In the genomic region with DNA sequence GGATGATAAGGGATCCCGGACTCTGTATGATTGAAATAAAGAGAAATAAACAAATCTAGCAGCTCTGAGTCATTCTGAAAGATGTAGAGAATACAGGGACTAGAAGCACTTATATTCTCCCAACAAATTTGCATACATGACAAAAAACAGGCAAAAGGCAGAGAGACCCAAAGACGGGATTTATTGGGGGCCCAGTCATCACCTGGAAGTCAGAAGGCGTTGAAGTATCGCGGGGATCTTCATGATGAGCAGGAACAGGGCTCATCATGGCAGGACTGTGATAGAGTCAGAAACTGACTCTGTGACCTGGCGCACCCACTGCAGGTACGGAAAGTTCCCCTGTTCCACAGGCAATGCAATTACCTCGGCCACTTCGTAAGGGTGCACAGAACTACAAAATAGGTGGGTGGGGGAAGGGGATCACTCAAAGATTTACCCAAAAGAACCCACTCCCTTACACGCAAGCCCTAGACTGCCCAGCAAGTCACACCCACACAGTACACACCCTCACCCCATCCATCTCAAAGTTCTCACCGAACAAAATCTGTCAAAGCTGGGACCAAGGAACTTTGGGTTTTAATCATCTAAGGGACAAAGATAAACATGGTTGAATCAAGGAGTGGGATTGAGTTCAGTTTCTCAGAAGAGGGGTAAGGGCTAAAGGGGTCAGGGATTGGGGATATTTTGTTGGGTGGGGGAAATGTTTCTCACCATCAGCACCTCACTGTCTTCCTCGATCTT, we compare ENCODE assay signal across 8 cellular contexts. TPM values are rescaled to one million over a fixed set of nuclear protein-coding genes. Genes with fewer than 3 reads are reported as not detected.
DNase-seq lines count a peak whose midpoint lies in the region; ATAC-seq and TF ChIP-seq lines count a peak whose summit lies in the region.

No MANE protein-coding gene starts in this region.

- peak overlapping the region; percentile 88 to 97 (median 94) for H3K4me3 Mint-ChIP-seq in naive thymus-derived CD4-positive, alpha-beta T cell

- DNase-seq in Jurkat, Clone E6-1 (ENCODE audit: low read depth, low spot score): no peak
- DNase-seq in mammary epithelial cell (no peak), COLO829 (ENCODE audit: low spot score) (no peak), SHP77 treated with DMSO at 0.1 percent for 48 hours (lab: John Stamatoyannopoulos, UW) (no peak)
- DNase-seq in naive thymus-derived CD4-positive, alpha-beta T cell: peak in 2 of 9 donors; percentile 42 to 43

- H3K4me1 ChIP-seq in BLaER1 treated with 17β-estradiol and CSF1 and Interleukin-3, amounts not matched to agents 10 nM and 100 nM: peaks cover 71 to 81% (median 78%) of the 10 kb centered on the region in 10 experiments
- peaks cover 23% of the 10 kb centered on the region for H3K4me1 ChIP-seq in mammary epithelial cell (ENCODE audit: insufficient read depth, low read length)
- peaks cover 44 to 67% of the 10 kb centered on the region in 2 donors for H3K4me1 ChIP-seq in naive thymus-derived CD4-positive, alpha-beta T cell (ENCODE audit: control insufficient read depth in 2 of 2, insufficient read depth in 2 of 2, low read length in 2 of 2)

- peak overlapping the region; percentile 98 to 100 (median 99) for H3K27ac Mint-ChIP-seq in naive thymus-derived CD4-positive, alpha-beta T cell

- no TSS peak for BruUV-seq in mammary epithelial cell (replicated peaks; lab: Mats Ljungman, UMichigan)

- H4K20me1 ChIP-seq in BLaER1 treated with 17β-estradiol and CSF1 and Interleukin-3, amounts not matched to agents 10 nM and 100 nM: peaks cover 6 to 51% (median 24%) of the 10 kb centered on the region in 11 experiments; a peak in 12 of 22 replicates
- no peaks in the 10 kb centered on the region for H4K20me1 ChIP-seq in mammary epithelial cell (ENCODE audit: insufficient read depth, low read length)

- no peaks in the 10 kb centered on the region; a peak in 1 of 22 replicates for H3K27me3 ChIP-seq in BLaER1 treated with 17β-estradiol and CSF1 and Interleukin-3, amounts not matched to agents 10 nM and 100 nM
- no peaks in the 10 kb centered on the region for H3K27me3 ChIP-seq in mammary epithelial cell (ENCODE audit: insufficient read depth, low read length)
- H3K27me3 ChIP-seq in naive thymus-derived CD4-positive, alpha-beta T cell (ENCODE audit: control insufficient read depth in 2 of 2, insufficient read depth in 2 of 2, low read length in 2 of 2): no peaks in the 10 kb centered on the region

- H3K9ac ChIP-seq in BLaER1 treated with 17β-estradiol and CSF1 and Interleukin-3, amounts not matched to agents 10 nM and 100 nM: peak overlapping the region; percentile 75 to 85 (median 80)
- H3K9ac ChIP-seq in mammary epithelial cell (ENCODE audit: insufficient read depth, low read length): peak overlapping the region; percentile 91

- H3K36me3 Mint-ChIP-seq in naive thymus-derived CD4-positive, alpha-beta T cell: peaks cover 3 to 26% (median 19%) of the 10 kb centered on the region in 5 donors

- no peaks in the 10 kb centered on the region for H3K27me3 Mint-ChIP-seq in naive thymus-derived CD4-positive, alpha-beta T cell

- no peaks in the 10 kb centered on the region for H3K9me3 Mint-ChIP-seq in naive thymus-derived CD4-positive, alpha-beta T cell

- no peak for ATAC-seq in naive thymus-derived CD4-positive, alpha-beta T cell
- ATAC-seq in GM21619 (IDR thresholded peaks at IDR 0.05; ENCODE audit: unreplicated experiment) (no peak), GM21723 (IDR thresholded peaks at IDR 0.05; ENCODE audit: unreplicated experiment) (no peak)

- POLR2A ChIA-PET in naive thymus-derived CD4-positive, alpha-beta T cell (lab: Charles Lee): interaction anchor here (0.7 to 4.3 kb wide), 11 partner anchors 8 to 168 kb away, joined by 3 to 61 read pairs (median 9); a partner anchor contains a TSS

- in situ Hi-C loops in mammary epithelial cell (cut with MboI; ENCODE audit: low sequenced_read_pairs in 2 of 2): no loop called here

- H3K4me3 ChIP-seq in BLaER1 treated with 17β-estradiol and CSF1 and Interleukin-3, amounts not matched to agents 10 nM and 100 nM: peak overlapping the region; percentile 72 to 91 (median 81)
- peak overlapping the region; percentile 69 for H3K4me3 ChIP-seq in Jurkat, Clone E6-1 (ENCODE audit: low read length)
- peak overlapping the region; percentile 56 to 75 (median 73) for H3K4me3 ChIP-seq in mammary epithelial cell (replicated peaks in 1 of 3; ENCODE audit: insufficient read depth in 1 of 3, low read depth in 2 of 3, low read length in 3 of 3)
- H3K4me3 ChIP-seq in naive thymus-derived CD4-positive, alpha-beta T cell (ENCODE audit: low read length): peak overlapping the region; percentile 72

- peak overlapping the region in 8 of 11 experiments; percentile 35 to 89 (median 80); a peak in 11 of 22 replicates for H3K27ac ChIP-seq in BLaER1 treated with 17β-estradiol and CSF1 and Interleukin-3, amounts not matched to agents 10 nM and 100 nM
- H3K27ac ChIP-seq in mammary epithelial cell (ENCODE audit: insufficient read depth, low read depth, low read length): peak overlapping the region; percentile 87
- peak overlapping the region; percentile 94 for H3K27ac ChIP-seq in naive thymus-derived CD4-positive, alpha-beta T cell (ENCODE audit: low read depth, low read length)

- 43% methylated on average over 12 of the region's 12 CpGs for WGBS in mammary epithelial cell (ENCODE audit: low coverage, missing lambda C conversion rate)

- H3K4me2 ChIP-seq in BLaER1 treated with 17β-estradiol and CSF1 and Interleukin-3, amounts not matched to agents 10 nM and 100 nM: peak overlapping the region; percentile 91 to 100 (median 98)
- H3K4me2 ChIP-seq in mammary epithelial cell (ENCODE audit: insufficient read depth, low read depth, low read length): peak overlapping the region; percentile 93

- peaks cover 38 to 49% (median 42%) of the 10 kb centered on the region in 11 experiments for H3K36me3 ChIP-seq in BLaER1 treated with 17β-estradiol and CSF1 and Interleukin-3, amounts not matched to agents 10 nM and 100 nM
- peaks cover 7% of the 10 kb centered on the region for H3K36me3 ChIP-seq in mammary epithelial cell (ENCODE audit: insufficient read depth, low read length)
- H3K36me3 ChIP-seq in naive thymus-derived CD4-positive, alpha-beta T cell (ENCODE audit: control insufficient read depth in 2 of 3, insufficient read depth in 3 of 3, low read length in 3 of 3): peaks cover 5 to 41% (median 14%) of the 10 kb centered on the region in 3 experiments

- TF ChIP-seq CTCF in mammary epithelial cell (conservative IDR thresholded peaks at IDR 0.05 in 1 of 2, IDR thresholded peaks at IDR 0.05 in 1 of 2; ENCODE audit: extremely low read depth in 1 of 2, insufficient read depth in 1 of 2, low read depth in 1 of 2, low read length in 2 of 2): no peak

- H3K79me2 ChIP-seq in mammary epithelial cell (ENCODE audit: insufficient read depth, low read length): peaks cover 31% of the 10 kb centered on the region

- H3K9me3 ChIP-seq in BLaER1 treated with 17β-estradiol and CSF1 and Interleukin-3, amounts not matched to agents 10 nM and 100 nM (replicated peaks in 1 of 11): no peaks in the 10 kb centered on the region
- no peaks in the 10 kb centered on the region for H3K9me3 ChIP-seq in mammary epithelial cell (replicated peaks; ENCODE audit: insufficient read depth, low read length)
- no peaks in the 10 kb centered on the region for H3K9me3 ChIP-seq in naive thymus-derived CD4-positive, alpha-beta T cell (ENCODE audit: control insufficient read depth in 2 of 3, low read length in 3 of 3)

- dilution Hi-C loops in mammary epithelial cell (cut with HindIII; ENCODE audit: low sequenced_read_pairs): no loop called here

- CTCF ChIA-PET in mammary epithelial cell (lab: Charles Lee; ENCODE audit: low non-redundant PET): no interaction called here
- CTCF ChIA-PET in naive thymus-derived CD4-positive, alpha-beta T cell (lab: Charles Lee): interaction anchor here (1.6 kb wide), 1 partner anchor 72 kb away, joined by 5 read pairs; no protein-coding TSS in a partner anchor

- H3K4me1 Mint-ChIP-seq in naive thymus-derived CD4-positive, alpha-beta T cell: peaks cover 53 to 89% (median 77%) of the 10 kb centered on the region in 7 donors

- intact Hi-C loops in mammary epithelial cell (cut with micrococcal nuclease): loop anchor here (10.0 kb wide), 2 partner anchors 218 to 288 kb away; no protein-coding TSS in a partner anchor
- intact Hi-C loops in naive thymus-derived CD4-positive, alpha-beta T cell (cut with micrococcal nuclease): loop anchor here (10.0 kb wide), 4 partner anchors 298 to 1752 kb away; a partner anchor contains a TSS

- H2AFZ ChIP-seq in mammary epithelial cell (ENCODE audit: low read depth, low read length): no peak overlapping the region

RNA-seq across cellular contexts. Expression of a gene that starts 1.4 kb away (rescaled TPM):
- 264 TPM for polyA plus RNA-seq in Jurkat, Clone E6-1 (2012; ENCODE audit: insufficient read depth, insufficient read length)
- 100 to 1,000 TPM in 1 of 2 donors, 10 to 100 TPM in 1; 81.4 to 181 TPM for total RNA-seq in mammary epithelial cell
- polyA plus RNA-seq in mammary epithelial cell: 232 TPM
- polyA minus RNA-seq in mammary epithelial cell: 160 TPM
- total RNA-seq in naive thymus-derived CD4-positive, alpha-beta T cell: 100 to 1,000 TPM; 148 to 235 (median 158) TPM
- polyA plus RNA-seq in naive thymus-derived CD4-positive, alpha-beta T cell: 100 to 1,000 TPM; 389 to 466 TPM

RNA-seq across cellular contexts. Expression of a gene that starts 3.3 kb away (rescaled TPM):
- 30.1 TPM for polyA plus RNA-seq in Jurkat, Clone E6-1 (2012; ENCODE audit: insufficient read depth, insufficient read length)
- total RNA-seq in mammary epithelial cell: 10 to 100 TPM in 1 of 2 donors, 1 to 10 TPM in 1; 4.2 to 17.7 TPM
- 3.2 TPM for polyA plus RNA-seq in mammary epithelial cell
- polyA minus RNA-seq in mammary epithelial cell: 1.8 TPM
- total RNA-seq in naive thymus-derived CD4-positive, alpha-beta T cell: 10 to 100 TPM; 35.5 to 94.1 (median 57.9) TPM
- 1 to 10 TPM in 1 of 2 donors, under 1 TPM in 1; 0.48 to 2.3 TPM for polyA plus RNA-seq in naive thymus-derived CD4-positive, alpha-beta T cell

RNA-seq across cellular contexts. Expression of a gene that starts 5.7 kb away (rescaled TPM):
- polyA plus RNA-seq in Jurkat, Clone E6-1 (2012; ENCODE audit: insufficient read depth, insufficient read length): 48.0 TPM
- 10 to 100 TPM; 15.7 to 31.7 TPM for total RNA-seq in mammary epithelial cell
- 19.0 TPM for polyA plus RNA-seq in mammary epithelial cell
- 56.0 TPM for polyA minus RNA-seq in mammary epithelial cell
- total RNA-seq in naive thymus-derived CD4-positive, alpha-beta T cell: 100 to 1,000 TPM in 4 of 5 experiments, 10 to 100 TPM in 1; 37.8 to 356 (median 235) TPM
- 10 to 100 TPM; 58.6 to 88.3 TPM for polyA plus RNA-seq in naive thymus-derived CD4-positive, alpha-beta T cell

RNA-seq across cellular contexts. Expression of a gene that starts 24.9 kb away (rescaled TPM):
- 111 TPM for polyA plus RNA-seq in Jurkat, Clone E6-1 (2012; ENCODE audit: insufficient read depth, insufficient read length)
- total RNA-seq in mammary epithelial cell: 10 to 100 TPM in 1 of 2 donors, 1 to 10 TPM in 1; 2.8 to 36.7 TPM
- 47.5 TPM for polyA plus RNA-seq in mammary epithelial cell
- polyA minus RNA-seq in mammary epithelial cell: 45.2 TPM
- 10 to 100 TPM in 1 of 5 experiments, 1 to 10 TPM in 3, under 1 TPM in 1; 0.65 to 87.9 (median 1.6) TPM for total RNA-seq in naive thymus-derived CD4-positive, alpha-beta T cell
- polyA plus RNA-seq in naive thymus-derived CD4-positive, alpha-beta T cell: under 1 TPM; 0.18 to 0.92 TPM

RNA-seq across cellular contexts. Expression of a gene that starts 37.8 kb away (rescaled TPM):
- polyA plus RNA-seq in Jurkat, Clone E6-1 (2012; ENCODE audit: insufficient read depth, insufficient read length): 12.7 TPM
- 10 to 100 TPM in 1 of 2 donors, 1 to 10 TPM in 1; 5.7 to 10.3 TPM for total RNA-seq in mammary epithelial cell
- 10.0 TPM for polyA plus RNA-seq in mammary epithelial cell
- polyA minus RNA-seq in mammary epithelial cell: 19.4 TPM
- total RNA-seq in naive thymus-derived CD4-positive, alpha-beta T cell: 10 to 100 TPM in 1 of 5 experiments, 1 to 10 TPM in 4; 3.3 to 14.0 (median 9.8) TPM
- 10 to 100 TPM in 1 of 2 donors, 1 to 10 TPM in 1; 6.9 to 15.2 TPM for polyA plus RNA-seq in naive thymus-derived CD4-positive, alpha-beta T cell
